Comparison of ENCODE assay signal across 1 cellular context in the genomic region with DNA sequence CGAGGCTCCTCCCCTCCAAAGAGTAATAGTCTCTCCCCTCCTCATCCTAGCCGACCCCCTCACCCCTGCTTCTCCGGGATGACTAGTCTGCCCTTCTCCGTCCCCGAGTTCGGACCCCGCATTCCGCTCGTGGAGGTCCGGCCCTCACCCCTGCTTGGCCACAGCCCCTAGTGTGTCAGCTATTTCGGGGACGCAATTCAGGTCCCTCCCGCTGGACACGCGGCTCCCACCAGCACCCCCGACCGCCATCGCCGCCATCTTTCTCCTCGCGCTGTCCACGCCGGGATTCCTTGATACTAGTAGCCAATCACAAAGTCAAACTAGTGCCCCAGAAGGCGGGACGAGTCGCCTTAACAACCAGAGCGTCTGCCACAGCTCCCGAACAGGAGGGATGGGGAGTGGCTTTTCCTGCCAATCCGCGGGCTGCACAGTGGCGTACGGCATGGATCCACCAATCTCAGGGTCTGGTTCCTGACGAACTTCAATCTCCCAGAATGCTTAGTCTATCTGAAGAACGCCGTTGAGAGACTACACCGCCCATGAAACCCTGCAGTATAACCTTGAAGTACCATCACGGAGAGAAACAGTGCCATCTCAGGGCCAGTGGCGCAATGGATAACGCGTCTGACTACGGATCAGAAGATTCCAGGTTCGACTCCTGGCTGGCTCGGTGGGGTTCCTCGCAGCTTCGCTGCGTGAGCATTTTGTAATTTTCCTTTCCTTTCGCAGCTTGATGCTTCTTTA.
A peak's percentile ranks its signal among the peaks of the same experiment; 100 is the strongest.
TF ChIP-seq lines count a peak whose summit lies in the region.

Gene PRMT5, minus strand, starts transcription at position 273 of the 744 bp plus-strand sequence. Its CDS starts 15 bp downstream, at position 258.

TF ChIP-seq in HEK293, 187 proteins besides CTCF, POLR2A, EP300 and RAD21 (continued from another document):
- TF ChIP-seq IKZF3 (tag by site-specific recombination; IDR thresholded peaks at IDR 0.05), result peak; percentile 88
- peak; percentile 95 for TF ChIP-seq YY1 (tag by site-specific recombination; IDR thresholded peaks at IDR 0.05)
- TF ChIP-seq, protein P1, sequence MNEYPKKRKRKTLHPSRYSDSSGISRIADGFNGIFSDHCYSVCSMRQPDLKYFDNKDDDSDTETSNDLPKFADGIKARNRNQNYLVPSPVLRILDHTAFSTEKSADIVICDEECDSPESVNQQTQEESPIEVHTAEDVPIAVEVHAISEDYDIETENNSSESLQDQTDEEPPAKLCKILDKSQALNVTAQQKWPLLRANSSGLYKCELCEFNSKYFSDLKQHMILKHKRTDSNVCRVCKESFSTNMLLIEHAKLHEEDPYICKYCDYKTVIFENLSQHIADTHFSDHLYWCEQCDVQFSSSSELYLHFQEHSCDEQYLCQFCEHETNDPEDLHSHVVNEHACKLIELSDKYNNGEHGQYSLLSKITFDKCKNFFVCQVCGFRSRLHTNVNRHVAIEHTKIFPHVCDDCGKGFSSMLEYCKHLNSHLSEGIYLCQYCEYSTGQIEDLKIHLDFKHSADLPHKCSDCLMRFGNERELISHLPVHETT (tag by site-specific recombination; IDR thresholded peaks at IDR 0.05), result peak; percentile 86
- no peak for TF ChIP-seq ZNF555 (tag by site-specific recombination; conservative IDR thresholded peaks at IDR 0.05)
- TF ChIP-seq ZFP69B (tag by site-specific recombination; IDR thresholded peaks at IDR 0.05), result peak; percentile 42; the same call in 1 of the 2 replicates
- TF ChIP-seq OSR2 (tag by site-specific recombination; IDR thresholded peaks at IDR 0.05), result no peak
- TF ChIP-seq ZXDB (tag by site-specific recombination; IDR thresholded peaks at IDR 0.05), result peak; percentile 61
- peak; percentile 46 for TF ChIP-seq ZNF692 (tag by site-specific recombination; IDR thresholded peaks at IDR 0.05)
- peak; percentile 74; the same call in 1 of the 2 replicates for TF ChIP-seq KLF16 (tag by site-specific recombination; IDR thresholded peaks at IDR 0.05)
- 0 out of 2 replicates have a peak, but pooled peaks have one; percentile 34 for TF ChIP-seq SALL2 (tag by site-specific recombination; IDR thresholded peaks at IDR 0.05; ENCODE audit: borderline replicate concordance)
- peak; percentile 91 for TF ChIP-seq PATZ1 (tag by site-specific recombination; IDR thresholded peaks at IDR 0.05)
- no peak for TF ChIP-seq ZNF571 (tag by site-specific recombination; IDR thresholded peaks at IDR 0.05)
- peak; percentile 25 for TF ChIP-seq ZBTB8A (tag by site-specific recombination; IDR thresholded peaks at IDR 0.05)
- peak; percentile 85 for TF ChIP-seq KLF7 (tag by site-specific recombination; IDR thresholded peaks at IDR 0.05; ENCODE audit: borderline replicate concordance)
- TF ChIP-seq ZNF394 (tag by site-specific recombination; IDR thresholded peaks at IDR 0.05; ENCODE audit: borderline replicate concordance), result peak; percentile 36; the same call in 1 of the 2 replicates
- peak; percentile 91 for TF ChIP-seq SP2 (tag by site-specific recombination; IDR thresholded peaks at IDR 0.05)
- TF ChIP-seq TCF7L2 (IDR thresholded peaks at IDR 0.05; ENCODE audit: borderline replicate concordance, low read depth, low read length), result no peak
- no peak for TF ChIP-seq ZFP3 (tag by site-specific recombination; IDR thresholded peaks at IDR 0.05; ENCODE audit: low read depth)
- TF ChIP-seq ZNF266 (tag by site-specific recombination; IDR thresholded peaks at IDR 0.05; ENCODE audit: low read depth), result no peak
- TF ChIP-seq ZBTB48 (tag by site-specific recombination; IDR thresholded peaks at IDR 0.05), result peak; percentile 50
- 0 out of 2 replicates have a peak, but pooled peaks have one; percentile 51 for TF ChIP-seq ZSCAN5A (tag by site-specific recombination; IDR thresholded peaks at IDR 0.05)
- TF ChIP-seq ZNF140 (tag by site-specific recombination; IDR thresholded peaks at IDR 0.05), result no peak
- TF ChIP-seq BCL11A (tag by site-specific recombination; IDR thresholded peaks at IDR 0.05; ENCODE audit: low read depth), result no peak
- peak; percentile 92 for TF ChIP-seq ZNF76 (tag by site-specific recombination; IDR thresholded peaks at IDR 0.05; ENCODE audit: borderline replicate concordance, low read depth)
- peak; percentile 28; the same call in 1 of the 2 replicates for TF ChIP-seq KLF1 (tag by site-specific recombination; IDR thresholded peaks at IDR 0.05)
- TF ChIP-seq, protein P2, sequence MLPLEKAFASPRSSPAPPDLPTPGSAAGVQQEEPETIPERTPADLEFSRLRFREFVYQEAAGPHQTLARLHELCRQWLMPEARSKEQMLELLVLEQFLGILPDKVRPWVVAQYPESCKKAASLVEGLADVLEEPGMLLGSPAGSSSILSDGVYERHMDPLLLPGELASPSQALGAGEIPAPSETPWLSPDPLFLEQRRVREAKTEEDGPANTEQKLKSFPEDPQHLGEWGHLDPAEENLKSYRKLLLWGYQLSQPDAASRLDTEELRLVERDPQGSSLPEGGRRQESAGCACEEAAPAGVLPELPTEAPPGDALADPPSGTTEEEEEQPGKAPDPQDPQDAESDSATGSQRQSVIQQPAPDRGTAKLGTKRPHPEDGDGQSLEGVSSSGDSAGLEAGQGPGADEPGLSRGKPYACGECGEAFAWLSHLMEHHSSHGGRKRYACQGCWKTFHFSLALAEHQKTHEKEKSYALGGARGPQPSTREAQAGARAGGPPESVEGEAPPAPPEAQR (tag by site-specific recombination; IDR thresholded peaks at IDR 0.05), result 0 out of 2 replicates have a peak, but pooled peaks have one; percentile 25
- peak; percentile 13; the same call in 1 of the 2 replicates for TF ChIP-seq ZNF843 (tag by site-specific recombination; IDR thresholded peaks at IDR 0.05)
- TF ChIP-seq, protein P3, sequence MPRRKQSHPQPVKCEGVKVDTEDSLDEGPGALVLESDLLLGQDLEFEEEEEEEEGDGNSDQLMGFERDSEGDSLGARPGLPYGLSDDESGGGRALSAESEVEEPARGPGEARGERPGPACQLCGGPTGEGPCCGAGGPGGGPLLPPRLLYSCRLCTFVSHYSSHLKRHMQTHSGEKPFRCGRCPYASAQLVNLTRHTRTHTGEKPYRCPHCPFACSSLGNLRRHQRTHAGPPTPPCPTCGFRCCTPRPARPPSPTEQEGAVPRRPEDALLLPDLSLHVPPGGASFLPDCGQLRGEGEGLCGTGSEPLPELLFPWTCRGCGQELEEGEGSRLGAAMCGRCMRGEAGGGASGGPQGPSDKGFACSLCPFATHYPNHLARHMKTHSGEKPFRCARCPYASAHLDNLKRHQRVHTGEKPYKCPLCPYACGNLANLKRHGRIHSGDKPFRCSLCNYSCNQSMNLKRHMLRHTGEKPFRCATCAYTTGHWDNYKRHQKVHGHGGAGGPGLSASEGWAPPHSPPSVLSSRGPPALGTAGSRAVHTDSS (tag by site-specific recombination; IDR thresholded peaks at IDR 0.05), result no peak
- no peak for TF ChIP-seq ZNF654 (tag by site-specific recombination; IDR thresholded peaks at IDR 0.05; ENCODE audit: low read depth)
- peak; percentile 76 for TF ChIP-seq ZNF24 (tag by site-specific recombination; IDR thresholded peaks at IDR 0.05)
- TF ChIP-seq ZNF174 (tag by site-specific recombination; IDR thresholded peaks at IDR 0.05), result no peak
- TF ChIP-seq ZNF677 (tag by site-specific recombination; IDR thresholded peaks at IDR 0.05), result no peak
- TF ChIP-seq ZNF623 (tag by site-specific recombination; IDR thresholded peaks at IDR 0.05), result peak; percentile 27; the same call in 1 of the 2 replicates
- peak; percentile 96 for TF ChIP-seq YY2 (tag by site-specific recombination; IDR thresholded peaks at IDR 0.05)
- TF ChIP-seq, protein P4, sequence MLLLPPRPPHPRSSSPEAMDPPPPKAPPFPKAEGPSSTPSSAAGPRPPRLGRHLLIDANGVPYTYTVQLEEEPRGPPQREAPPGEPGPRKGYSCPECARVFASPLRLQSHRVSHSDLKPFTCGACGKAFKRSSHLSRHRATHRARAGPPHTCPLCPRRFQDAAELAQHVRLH (tag by site-specific recombination; IDR thresholded peaks at IDR 0.05), result peak; percentile 82
- peak; percentile 83 for TF ChIP-seq ZNF335 (tag by site-specific recombination; conservative IDR thresholded peaks at IDR 0.05)
- 0 out of 2 replicates have a peak, but pooled peaks have one; percentile 5 for TF ChIP-seq KLF9 (tag by site-specific recombination; IDR thresholded peaks at IDR 0.05; ENCODE audit: low read depth)
- TF ChIP-seq SP7 (tag by site-specific recombination; IDR thresholded peaks at IDR 0.05), result 0 out of 2 replicates have a peak, but pooled peaks have one; percentile 37
